Comparison of ENCODE assay signal across 8 cellular contexts in the genomic region with DNA sequence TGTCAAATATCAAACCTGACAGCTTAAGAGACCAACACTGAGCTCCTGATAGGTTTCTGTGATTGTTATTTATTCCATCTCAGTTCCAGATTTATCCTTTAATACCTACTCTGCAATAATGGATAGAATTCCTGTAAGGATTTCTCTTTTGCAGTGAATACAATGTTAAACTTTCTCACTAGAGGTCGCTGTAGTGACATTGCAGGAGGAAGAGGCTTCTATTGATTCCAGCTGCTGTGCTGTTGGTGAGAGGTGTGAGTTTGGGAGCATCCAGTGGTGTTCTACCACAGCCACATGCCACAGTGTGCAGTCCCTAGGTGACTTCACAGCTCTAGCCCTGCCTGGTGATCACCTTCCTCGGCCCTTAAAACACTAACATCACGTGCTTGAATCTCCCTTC. TPM values are rescaled to one million over a fixed set of nuclear protein-coding genes. Genes with fewer than 3 reads are reported as not detected.
DNase-seq lines count a peak whose midpoint lies in the region; ATAC-seq and TF ChIP-seq lines count a peak whose summit lies in the region.
"Had no signal": no experiment of that assay in that cellular context is flagged by ENCODE, and none has a peak within 500 bp of the region (broad histone marks: within the 10 kb centered on the region; RNA-seq: fewer than 3 reads in every experiment).

No MANE protein-coding gene starts in this region.

- no peak overlapping the region for H3K9ac ChIP-seq in neural progenitor cell

- no peak overlapping the region for H3K4me2 ChIP-seq in neural progenitor cell

- H3K36me3 Mint-ChIP-seq in chondrocyte (ENCODE audit: low read depth) (no peaks in the 10 kb centered on the region), neural progenitor cell (no peaks in the 10 kb centered on the region)

- DNase-seq in NCI-H1694 (lab: John Stamatoyannopoulos, UW) (peak; percentile 28), chondrocyte (ENCODE audit: low spot score) (no peak), neural progenitor cell (ENCODE audit: low spot score) (peak; percentile 65), hippocampal formation (lab: John Stamatoyannopoulos, UW) (no peak)
- DNase-seq: activated CD4-positive, alpha-beta T cell treated with anti-CD3 and anti-CD28 coated beads for 1 hour had no signal

- no peaks in the 10 kb centered on the region for H3K27me3 ChIP-seq in neural progenitor cell

- H3F3A ChIP-seq in neural progenitor cell (ENCODE audit: low read depth) = no peaks in the 10 kb centered on the region

- no peaks in the 10 kb centered on the region for H3K36me3 ChIP-seq in neural progenitor cell

- no peaks in the 10 kb centered on the region for H3K4me1 ChIP-seq in neural progenitor cell

- H3K9me3 ChIP-seq in neural progenitor cell (ENCODE audit: low read depth) = peaks cover 7% of the 10 kb centered on the region

- H4K20me1 ChIP-seq in neural progenitor cell (ENCODE audit: low read depth) = no peaks in the 10 kb centered on the region

- peak; percentile 74 for TF ChIP-seq CTCF in chondrocyte (IDR thresholded peaks at IDR 0.05)
- peak; percentile 65 for TF ChIP-seq CTCF in neural progenitor cell (IDR thresholded peaks at IDR 0.05)

- no peaks in the 10 kb centered on the region for H3K79me2 ChIP-seq in neural progenitor cell (ENCODE audit: low read depth)

- H3K27ac Mint-ChIP-seq in chondrocyte (ENCODE audit: unreplicated experiment) (no peak overlapping the region), neural progenitor cell (no peak overlapping the region)

- no peak overlapping the region for H3K4me3 ChIP-seq in neural progenitor cell

- H3K4me1 Mint-ChIP-seq in chondrocyte (ENCODE audit: low read depth) (no peaks in the 10 kb centered on the region), neural progenitor cell (no peaks in the 10 kb centered on the region)

- H3K4me3 Mint-ChIP-seq in chondrocyte (ENCODE audit: unreplicated experiment) = no peak overlapping the region
- no peak overlapping the region for H3K4me3 Mint-ChIP-seq in neural progenitor cell

- peaks cover 5% of the 10 kb centered on the region for H3K9me3 Mint-ChIP-seq in chondrocyte (ENCODE audit: low read depth)
- peaks cover 3% of the 10 kb centered on the region for H3K9me3 Mint-ChIP-seq in neural progenitor cell

- peaks cover 2% of the 10 kb centered on the region for H3K27me3 Mint-ChIP-seq in chondrocyte (ENCODE audit: low read depth)
- H3K27me3 Mint-ChIP-seq in neural progenitor cell (ENCODE audit: insufficient read depth, low read depth) = peaks cover under 1% of the 10 kb centered on the region

- H2AFZ ChIP-seq in neural progenitor cell (replicated peaks) = no peak overlapping the region

- H3K27ac ChIP-seq in neural progenitor cell = no peak overlapping the region

- ATAC-seq in GM18909 (IDR thresholded peaks at IDR 0.05; ENCODE audit: poor library complexity, unreplicated experiment) = peak; percentile 46
- ATAC-seq in HG03280 (IDR thresholded peaks at IDR 0.05; ENCODE audit: unreplicated experiment) = no peak
- ATAC-seq in GM18867 (IDR thresholded peaks at IDR 0.05; ENCODE audit: unreplicated experiment) = no peak

RNA-seq across cellular contexts. Expression of gene DCAF8L2, which starts 34.6 kb away (rescaled TPM):
- total RNA-seq in chondrocyte (not detected in 3 replicates), neural progenitor cell (ENCODE audit: low replicate concordance) (not detected in 2 replicates)

Comparison
In these comparisons a context has a peak if more than half of its experiments do, and no peak if none do; other contexts are left out.
1. DNase-seq: peak in NCI-H1694 (single experiment) and neural progenitor cell (single experiment); none in chondrocyte (single experiment) and hippocampal formation (0 of 2).